15 cellular contexts compared by ENCODE assay signal in the genomic region with DNA sequence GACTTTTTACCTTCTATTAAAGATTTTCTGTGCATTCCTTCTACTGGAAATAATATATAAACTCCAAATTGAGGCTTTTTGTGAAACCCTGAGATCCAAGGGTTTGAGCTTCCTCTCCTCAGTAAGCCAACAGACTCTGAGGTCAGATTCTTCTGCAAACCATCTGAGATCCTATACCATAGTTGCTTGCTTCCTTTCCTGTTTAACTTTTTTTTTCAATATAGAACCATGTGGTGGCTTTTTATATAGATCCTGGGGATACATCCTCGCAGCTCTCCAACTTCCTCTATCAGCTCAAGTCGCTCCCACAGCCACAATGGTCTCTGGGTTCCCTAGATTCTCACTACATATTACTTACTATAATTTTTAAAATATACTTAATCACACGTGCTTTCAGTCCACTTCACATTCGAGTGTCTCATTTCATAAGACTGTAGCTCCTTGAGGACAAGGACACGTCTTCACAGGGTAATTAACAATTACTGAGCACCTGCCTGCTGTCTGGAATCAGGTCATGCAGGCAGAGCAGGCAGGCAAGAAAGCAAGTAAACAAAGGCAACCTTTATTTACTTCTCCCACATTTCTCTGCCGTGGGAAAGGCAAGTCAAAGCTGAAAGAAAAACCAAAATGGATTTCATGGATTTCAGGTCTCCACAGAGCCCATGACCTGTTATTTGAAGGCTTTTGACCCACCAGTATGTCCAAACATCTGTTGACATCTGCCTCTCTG.
"Had no signal": no experiment of that assay in that cellular context is flagged by ENCODE, and none has a peak within 500 bp of the region (broad histone marks: within the 10 kb centered on the region; RNA-seq: fewer than 3 reads in every experiment).

No MANE protein-coding gene starts in this region.

- H3K4me3 ChIP-seq: gastroesophageal sphincter, heart right ventricle, pancreas had no signal

- ATAC-seq: activated CD8-positive, alpha-beta T cell treated with anti-CD3 and anti-CD28 coated beads, Interleukin-2, amount 10 ng/mL, durations not matched to agents 7 days and 5 days; activated T-cell treated with anti-CD3 and anti-CD28 coated beads, Interleukin-2, amount 50 U/mL, for 72 hours; gastroesophageal sphincter; heart right ventricle; left cardiac atrium; pancreas; stimulated activated memory B cell treated with anti-CD40 and anti-IgM and Interleukin-4, amounts not matched to agents 10 μg/mL and 1 μg/mL and 100 μg/mL, for 72 hours had no signal

- H3K36me3 Mint-ChIP-seq: naive B cell; stimulated activated memory B cell treated with anti-CD40 and anti-IgM and Interleukin-4, amounts not matched to agents 10 μg/mL and 1 μg/mL and 100 μg/mL, for 72 hours had no signal

- H3K4me1 Mint-ChIP-seq: activated B cell treated with CpG ODN at 0.5 μM for 24 hours; naive B cell; stimulated activated memory B cell treated with anti-CD40 and anti-IgM and Interleukin-4, amounts not matched to agents 10 μg/mL and 1 μg/mL and 100 μg/mL, for 72 hours had no signal

- H3K27me3 ChIP-seq: gastroesophageal sphincter, heart right ventricle, pancreas had no signal

- H3K27me3 Mint-ChIP-seq: activated B cell treated with CpG ODN at 0.5 μM for 24 hours; activated naive CD8-positive, alpha-beta T cell; naive B cell; stimulated activated memory B cell treated with anti-CD40 and anti-IgM and Interleukin-4, amounts not matched to agents 10 μg/mL and 1 μg/mL and 100 μg/mL, for 72 hours had no signal

- H3K27ac ChIP-seq: gastroesophageal sphincter, heart right ventricle, pancreas had no signal

- H3K9me3 ChIP-seq: gastroesophageal sphincter, pancreas had no signal

- H3K4me3 Mint-ChIP-seq: activated B cell treated with CpG ODN at 0.5 μM for 24 hours; activated CD8-positive, alpha-beta T cell treated with anti-CD3 and anti-CD28 coated beads, Interleukin-2, amount 10 ng/mL, durations not matched to agents 7 days and 5 days; activated naive CD8-positive, alpha-beta T cell; activated T-cell treated with anti-CD3 and anti-CD28 coated beads, Interleukin-2, amount 50 U/mL, for 72 hours; naive B cell; stimulated activated memory B cell treated with anti-CD40 and anti-IgM and Interleukin-4, amounts not matched to agents 10 μg/mL and 1 μg/mL and 100 μg/mL, for 72 hours had no signal

- H3K27ac Mint-ChIP-seq: activated B cell treated with CpG ODN at 0.5 μM for 24 hours; activated CD8-positive, alpha-beta T cell treated with anti-CD3 and anti-CD28 coated beads, Interleukin-2, amount 10 ng/mL, durations not matched to agents 7 days and 5 days; activated naive CD8-positive, alpha-beta T cell; activated T-cell treated with anti-CD3 and anti-CD28 coated beads, Interleukin-2, amount 50 U/mL, for 72 hours; stimulated activated memory B cell treated with anti-CD40 and anti-IgM and Interleukin-4, amounts not matched to agents 10 μg/mL and 1 μg/mL and 100 μg/mL, for 72 hours had no signal

- H3K9me3 Mint-ChIP-seq: activated B cell treated with CpG ODN at 0.5 μM for 24 hours; activated T-cell treated with anti-CD3 and anti-CD28 coated beads, Interleukin-2, amount 50 U/mL, for 72 hours; naive B cell; stimulated activated memory B cell treated with anti-CD40 and anti-IgM and Interleukin-4, amounts not matched to agents 10 μg/mL and 1 μg/mL and 100 μg/mL, for 72 hours had no signal

- DNase-seq: activated B cell treated with CpG ODN at 0.5 μM for 24 hours; activated CD4-positive, alpha-beta T cell treated with anti-CD3 and anti-CD28 coated beads for 48 hours; activated CD8-positive, alpha-beta memory T cell treated with anti-CD3 and anti-CD28 coated beads, Interleukin-2, amount 50 U/mL, for 48 hours; activated CD8-positive, alpha-beta T cell treated with anti-CD3 and anti-CD28 coated beads, Interleukin-2, amount 10 ng/mL, durations not matched to agents 7 days and 5 days; activated gamma-delta T cell; activated T-cell treated with anti-CD3 and anti-CD28 coated beads, Interleukin-2, amount 50 U/mL, for 72 hours; amniotic stem cell; erythroblast; heart right ventricle; left cardiac atrium; naive B cell; pancreas had no signal

- H3K4me1 ChIP-seq: heart right ventricle, pancreas had no signal

- H3K36me3 ChIP-seq: gastroesophageal sphincter, heart right ventricle, pancreas had no signal
